In the genomic region with DNA sequence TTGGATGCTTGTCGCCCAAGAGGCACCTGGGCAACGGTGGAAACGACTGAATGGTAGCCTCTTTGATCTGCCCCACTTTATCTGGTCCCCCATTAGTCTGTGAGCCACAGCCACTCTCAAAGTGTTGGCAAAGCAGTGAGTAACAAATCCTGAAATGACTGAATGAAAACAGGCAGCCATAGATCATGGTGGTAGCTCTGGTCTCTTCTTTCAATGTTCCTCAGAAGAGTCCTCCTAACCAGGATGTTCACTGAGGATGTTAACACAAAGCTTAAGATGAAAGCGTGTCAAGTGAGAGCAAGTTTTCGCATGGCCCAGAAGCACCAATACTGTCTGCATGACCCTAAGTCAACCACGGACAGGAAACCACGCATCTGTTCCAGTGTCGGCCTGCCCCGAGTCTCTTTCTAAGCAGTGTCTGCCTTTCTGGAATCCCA, we compare ENCODE assay signal across 7 cellular contexts.
A peak's percentile ranks its signal among the peaks of the same experiment; 100 is the strongest.
DNase-seq lines count a peak whose midpoint lies in the region; ATAC-seq lines count a peak whose summit lies in the region.

No MANE protein-coding gene starts in this region.

- CTCF ChIA-PET in activated CD8-positive, alpha-beta memory T cell treated with anti-CD3 and anti-CD28 coated beads, Interleukin-2, amount 10 ng/mL, durations not matched to agents 7 days and 5 days (lab: Charles Lee), result interaction anchor here (0.6 to 2.3 kb wide), 9 partner anchors 9 to 107 kb away, joined by 3 to 14 read pairs (median 4); no protein-coding TSS in a partner anchor

- peak; percentile 88 for DNase-seq in activated CD8-positive, alpha-beta memory T cell treated with anti-CD3 and anti-CD28 coated beads, Interleukin-2, amount 10 ng/mL, durations not matched to agents 7 days and 5 days
- DNase-seq in stimulated activated CD8-positive, alpha-beta memory T cell treated with anti-CD3 and anti-CD28 coated beads, Interleukin-4, amount 100 ng/mL, for 48 hours, result peak; percentile 75
- DNase-seq in NOMO-1 (lab: John Stamatoyannopoulos, UW; ENCODE audit: unreplicated experiment in 2 of 2), result no peak
- DNase-seq in NCI-H510A (lab: John Stamatoyannopoulos, UW), result no peak
- no peak for DNase-seq in NCI-H345 (lab: John Stamatoyannopoulos, UW)

- H3K4me1 Mint-ChIP-seq in activated CD8-positive, alpha-beta memory T cell treated with anti-CD3 and anti-CD28 coated beads, Interleukin-2, amount 10 ng/mL, durations not matched to agents 7 days and 5 days, result peaks cover 79% of the 10 kb centered on the region

- H3K4me3 Mint-ChIP-seq in activated CD8-positive, alpha-beta memory T cell treated with anti-CD3 and anti-CD28 coated beads, Interleukin-2, amount 10 ng/mL, durations not matched to agents 7 days and 5 days, result peak overlapping the region; percentile 60

- H3K36me3 Mint-ChIP-seq in activated CD8-positive, alpha-beta memory T cell treated with anti-CD3 and anti-CD28 coated beads, Interleukin-2, amount 10 ng/mL, durations not matched to agents 7 days and 5 days, result peaks cover 18% of the 10 kb centered on the region

- H3K9me3 Mint-ChIP-seq in activated CD8-positive, alpha-beta memory T cell treated with anti-CD3 and anti-CD28 coated beads, Interleukin-2, amount 10 ng/mL, durations not matched to agents 7 days and 5 days (ENCODE audit: low read depth), result no peaks in the 10 kb centered on the region

- no peaks in the 10 kb centered on the region for H3K27me3 Mint-ChIP-seq in activated CD8-positive, alpha-beta memory T cell treated with anti-CD3 and anti-CD28 coated beads, Interleukin-2, amount 10 ng/mL, durations not matched to agents 7 days and 5 days

- H3K27ac Mint-ChIP-seq in activated CD8-positive, alpha-beta memory T cell treated with anti-CD3 and anti-CD28 coated beads, Interleukin-2, amount 10 ng/mL, durations not matched to agents 7 days and 5 days, result peak overlapping the region; percentile 89

- ATAC-seq in GM19452 (IDR thresholded peaks at IDR 0.05; ENCODE audit: unreplicated experiment), result peak; percentile 66
- peak; percentile 60 for ATAC-seq in HG03196 (IDR thresholded peaks at IDR 0.05; ENCODE audit: unreplicated experiment)
- ATAC-seq in activated CD8-positive, alpha-beta memory T cell treated with anti-CD3 and anti-CD28 coated beads, Interleukin-2, amount 10 ng/mL, durations not matched to agents 7 days and 5 days, result peak; percentile 63

Comparison
In these comparisons a context has a peak if more than half of its experiments do, and no peak if none do; other contexts are left out.
1. DNase-seq: peak in activated CD8-positive, alpha-beta memory T cell treated with anti-CD3 and anti-CD28 coated beads, Interleukin-2, amount 10 ng/mL, durations not matched to agents 7 days and 5 days (single experiment) and stimulated activated CD8-positive, alpha-beta memory T cell treated with anti-CD3 and anti-CD28 coated beads, Interleukin-4, amount 100 ng/mL, for 48 hours (single experiment); none in NOMO-1 (0 of 2), NCI-H510A (single experiment) and NCI-H345 (single experiment).
2. Peak in every context shown above with its lines, with median percentiles within 50 percentile points of each other: ATAC-seq.